Comparison of ENCODE assay signal across 12 cellular contexts in the genomic region with DNA sequence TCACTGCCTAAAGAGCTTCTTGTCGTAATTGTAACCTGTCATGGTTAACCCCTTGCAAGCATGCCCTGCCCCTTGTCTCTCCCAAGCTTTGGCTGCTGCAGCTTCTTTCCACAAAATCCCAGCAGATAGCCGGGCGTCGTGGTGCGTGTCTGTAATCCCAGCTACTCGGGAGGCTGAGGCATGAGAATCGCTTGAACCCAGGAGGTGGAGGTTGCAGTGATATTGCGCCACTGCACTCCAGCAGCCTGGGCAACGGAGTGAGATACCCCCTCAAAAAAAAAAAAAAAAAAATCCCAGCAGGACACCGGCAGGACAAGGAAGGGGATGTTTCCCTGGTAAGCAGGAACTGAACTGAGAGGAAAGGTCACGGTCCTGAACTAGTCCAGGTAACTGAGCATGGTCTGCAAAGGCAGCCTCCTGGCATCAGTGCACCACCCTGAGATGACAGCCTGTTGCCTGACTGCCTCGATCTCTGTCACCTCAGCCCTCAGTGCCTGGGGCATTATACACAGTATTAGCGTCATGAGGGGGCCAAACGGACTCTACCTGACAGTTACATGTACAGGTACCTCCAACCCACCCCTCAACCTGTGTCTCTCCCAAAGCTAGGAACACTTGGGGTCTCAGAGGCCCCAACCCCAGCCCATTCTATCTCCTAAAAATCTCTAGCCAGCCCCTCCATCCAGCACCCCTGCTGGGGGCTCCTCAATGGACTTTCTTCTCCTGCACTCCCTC. TPM values are rescaled to one million over a fixed set of nuclear protein-coding genes. Genes with fewer than 3 reads are reported as not detected.
A peak's percentile ranks its signal among the peaks of the same experiment; 100 is the strongest.
DNase-seq lines count a peak whose midpoint lies in the region; ATAC-seq and TF ChIP-seq lines count a peak whose summit lies in the region.
"Had no signal": no experiment of that assay in that cellular context is flagged by ENCODE, and none has a peak within 500 bp of the region (broad histone marks: within the 10 kb centered on the region; RNA-seq: fewer than 3 reads in every experiment).

No MANE protein-coding gene starts in this region.

- peak overlapping the region; percentile 82 for H3K4me3 Mint-ChIP-seq in activated T-cell treated with anti-CD3 and anti-CD28 coated beads, Interleukin-2, amount 50 U/mL, for 4 hours
- H3K4me3 Mint-ChIP-seq in WTC11 (peak overlapping the region; percentile 75), endothelial cell (ENCODE audit: unreplicated experiment) (peak overlapping the region; percentile 90), progenitor cell of endocrine pancreas (ENCODE audit: low read depth) (peak overlapping the region; percentile 79)

- H3K9me3 Mint-ChIP-seq in activated T-cell treated with anti-CD3 and anti-CD28 coated beads, Interleukin-2, amount 50 U/mL, for 4 hours = no peaks in the 10 kb centered on the region
- H3K9me3 Mint-ChIP-seq in WTC11 = no peaks in the 10 kb centered on the region
- H3K9me3 Mint-ChIP-seq in endothelial cell (ENCODE audit: unreplicated experiment) = no peaks in the 10 kb centered on the region
- H3K9me3 Mint-ChIP-seq in progenitor cell of endocrine pancreas (ENCODE audit: low read depth) = no peaks in the 10 kb centered on the region
- H3K9me3 Mint-ChIP-seq: dendritic cell treated with granulocyte-macrophage colony-stimulating factor and Interleukin-4, amounts not matched to agents 40 ng/mL and 50 ng/mL, for 4 days; stimulated activated naive CD8-positive, alpha-beta T cell treated with anti-CD3 and anti-CD28 coated beads, Interleukin-15, amount 100 ng/mL, for 72 hours had no signal

- CTCF ChIA-PET in WTC11 (lab: Charles Lee) = interaction anchor here (1.0 to 1.1 kb wide), 2 partner anchors 46 to 79 kb away, joined by 3 read pairs; no protein-coding TSS in a partner anchor

- H3K27me3 Mint-ChIP-seq in activated T-cell treated with anti-CD3 and anti-CD28 coated beads, Interleukin-2, amount 50 U/mL, for 4 hours (ENCODE audit: low read depth) = peaks cover 38% of the 10 kb centered on the region
- H3K27me3 Mint-ChIP-seq in WTC11 (ENCODE audit: low read depth) = peaks cover 7% of the 10 kb centered on the region; the same call in 1 of the 2 replicates
- peaks cover 13% of the 10 kb centered on the region for H3K27me3 Mint-ChIP-seq in endothelial cell (ENCODE audit: unreplicated experiment)
- H3K27me3 Mint-ChIP-seq in progenitor cell of endocrine pancreas = no peaks in the 10 kb centered on the region

- H3K4me1 Mint-ChIP-seq in activated T-cell treated with anti-CD3 and anti-CD28 coated beads, Interleukin-2, amount 50 U/mL, for 4 hours (ENCODE audit: low read depth) = peaks cover 14% of the 10 kb centered on the region
- peaks cover 44% of the 10 kb centered on the region for H3K4me1 Mint-ChIP-seq in WTC11
- H3K4me1 Mint-ChIP-seq in endothelial cell (ENCODE audit: unreplicated experiment) = peaks cover 31% of the 10 kb centered on the region
- H3K4me1 Mint-ChIP-seq in progenitor cell of endocrine pancreas (ENCODE audit: low read depth) = peaks cover 40% of the 10 kb centered on the region

- H3K36me3 Mint-ChIP-seq in activated T-cell treated with anti-CD3 and anti-CD28 coated beads, Interleukin-2, amount 50 U/mL, for 4 hours (ENCODE audit: insufficient read depth) = peaks cover 1% of the 10 kb centered on the region
- H3K36me3 Mint-ChIP-seq in WTC11 (no peaks in the 10 kb centered on the region), endothelial cell (ENCODE audit: low read depth, unreplicated experiment) (peaks cover 4% of the 10 kb centered on the region), progenitor cell of endocrine pancreas (ENCODE audit: insufficient read depth) (no peaks in the 10 kb centered on the region)

- no peak for DNase-seq in activated T-cell treated with anti-CD3 and anti-CD28 coated beads, Interleukin-2, amount 50 U/mL, for 4 hours
- no peak for DNase-seq in activated T-cell treated with anti-CD3 and anti-CD28 coated beads for 4 hours
- DNase-seq in WTC11 (ENCODE audit: low spot score) = no peak
- DNase-seq in endothelial cell (ENCODE audit: low spot score) = no peak
- DNase-seq in progenitor cell of endocrine pancreas (ENCODE audit: low spot score, unreplicated experiment) = no peak
- no peak for DNase-seq in glomerular visceral epithelial cell (ENCODE audit: extremely low spot score)
- DNase-seq: amygdala; NCI-H1105 treated with DMSO at 0.1 percent for 48 hours; stimulated activated naive CD8-positive, alpha-beta T cell treated with anti-CD3 and anti-CD28 coated beads, Interleukin-15, amount 100 ng/mL, for 72 hours had no signal

- POLR2A ChIA-PET in WTC11 (lab: Charles Lee) = no interaction called here

- TF ChIP-seq CTCF in WTC11 (IDR thresholded peaks at IDR 0.05) = no peak
- no peak for TF ChIP-seq CTCF in endothelial cell (IDR thresholded peaks at IDR 0.05; ENCODE audit: unreplicated experiment)
- TF ChIP-seq CTCF in progenitor cell of endocrine pancreas (IDR thresholded peaks at IDR 0.05; ENCODE audit: unreplicated experiment) = no peak

- H3K27ac Mint-ChIP-seq in WTC11 (no peak overlapping the region), endothelial cell (ENCODE audit: unreplicated experiment) (peak overlapping the region; percentile 52), progenitor cell of endocrine pancreas (no peak overlapping the region)
- H3K27ac Mint-ChIP-seq: dendritic cell treated with granulocyte-macrophage colony-stimulating factor and Interleukin-4, amounts not matched to agents 40 ng/mL and 50 ng/mL, for 4 days had no signal

- ATAC-seq in activated T-cell treated with anti-CD3 and anti-CD28 coated beads, Interleukin-2, amount 50 U/mL, for 4 hours = no peak
- no peak for ATAC-seq in WTC11
- ATAC-seq in GM21619 (IDR thresholded peaks at IDR 0.05; ENCODE audit: unreplicated experiment) = no peak
- ATAC-seq in HG02623 (IDR thresholded peaks at IDR 0.05; ENCODE audit: unreplicated experiment) = no peak
- ATAC-seq: stimulated activated naive CD8-positive, alpha-beta T cell treated with anti-CD3 and anti-CD28 coated beads, Interleukin-15, amount 100 ng/mL, for 72 hours had no signal

TF ChIP-seq in WTC11, 78 proteins besides CTCF, POLR2A, EP300 and RAD21:
- TF ChIP-seq, protein P1, sequence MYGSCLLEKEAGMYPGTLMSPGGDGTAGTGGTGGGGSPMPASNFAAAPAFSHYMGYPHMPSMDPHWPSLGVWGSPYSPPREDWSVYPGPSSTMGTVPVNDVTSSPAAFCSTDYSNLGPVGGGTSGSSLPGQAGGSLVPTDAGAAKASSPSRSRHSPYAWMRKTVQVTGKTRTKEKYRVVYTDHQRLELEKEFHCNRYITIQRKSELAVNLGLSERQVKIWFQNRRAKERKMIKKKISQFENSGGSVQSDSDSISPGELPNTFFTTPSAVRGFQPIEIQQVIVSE (CRISPR knock-in tag; IDR thresholded peaks at IDR 0.05; ENCODE audit: borderline replicate concordance) = no peak
- TF ChIP-seq NR2C2 (CRISPR knock-in tag; IDR thresholded peaks at IDR 0.05) (no peak), ZNF396 (CRISPR knock-in tag; IDR thresholded peaks at IDR 0.05; ENCODE audit: borderline replicate concordance) (no peak)

RNA-seq across cellular contexts. Expression of gene LZTS3, which starts 1.8 kb away (rescaled TPM):
- 1 to 10 TPM in 1 of 3 donors, under 1 TPM in 2; 0.46 to 1.1 (median 0.61) TPM for total RNA-seq in activated T-cell treated with anti-CD3 and anti-CD28 coated beads, Interleukin-2, amount 50 U/mL, for 4 hours
- total RNA-seq in WTC11 (2021) (32.6 to 39.4 TPM (median 38.7 TPM) in 3 replicates), endothelial cell (ENCODE audit: unreplicated experiment) (6.1 TPM), progenitor cell of endocrine pancreas (47.8 and 48.7 TPM in 2 replicates)

RNA-seq across cellular contexts. Expression of gene FASTKD5, which starts 11.9 kb away (rescaled TPM):
- total RNA-seq in activated T-cell treated with anti-CD3 and anti-CD28 coated beads, Interleukin-2, amount 50 U/mL, for 4 hours = 10 to 100 TPM; 27.7 to 29.9 (median 28.0) TPM
- 19.7 to 22.1 TPM (median 20.2 TPM) in 3 replicates for total RNA-seq in WTC11 (2021)
- 17.2 TPM for total RNA-seq in endothelial cell (ENCODE audit: unreplicated experiment)
- 14.2 and 16.1 TPM in 2 replicates for total RNA-seq in progenitor cell of endocrine pancreas

RNA-seq across cellular contexts. Expression of gene UBOX5, which starts 11.9 kb away (rescaled TPM):
- 1 to 10 TPM; 4.1 to 5.7 (median 5.2) TPM for total RNA-seq in activated T-cell treated with anti-CD3 and anti-CD28 coated beads, Interleukin-2, amount 50 U/mL, for 4 hours
- total RNA-seq in WTC11 (2021) (4.4 to 6.9 TPM (median 5.0 TPM) in 3 replicates), endothelial cell (ENCODE audit: unreplicated experiment) (6.9 TPM), progenitor cell of endocrine pancreas (8.3 and 9.2 TPM in 2 replicates)

RNA-seq across cellular contexts. Expression of gene DDRGK1, which starts 32.9 kb away (rescaled TPM):
- total RNA-seq in activated T-cell treated with anti-CD3 and anti-CD28 coated beads, Interleukin-2, amount 50 U/mL, for 4 hours = 10 to 100 TPM; 65.4 to 75.8 (median 68.9) TPM
- total RNA-seq in WTC11 (2021) = 46.4 to 60.6 TPM (median 52.7 TPM) in 3 replicates
- total RNA-seq in endothelial cell (ENCODE audit: unreplicated experiment) = 45.3 TPM
- total RNA-seq in progenitor cell of endocrine pancreas = 73.0 and 78.0 TPM in 2 replicates

RNA-seq across cellular contexts. Expression of gene ITPA, which starts 37.7 kb away (rescaled TPM):
- total RNA-seq in activated T-cell treated with anti-CD3 and anti-CD28 coated beads, Interleukin-2, amount 50 U/mL, for 4 hours = 100 to 1,000 TPM; 106 to 138 (median 130) TPM
- total RNA-seq in WTC11 (2021) (83.4 to 104 TPM (median 88.5 TPM) in 3 replicates), endothelial cell (ENCODE audit: unreplicated experiment) (45.9 TPM), progenitor cell of endocrine pancreas (62.3 and 67.8 TPM in 2 replicates)
